Comparison of ENCODE assay signal across 8 cellular contexts in genomic region chrX:27838176-27838575, GRCh38. TPM values are rescaled to one million over a fixed set of nuclear protein-coding genes. Genes with fewer than 3 reads are reported as not detected.
"Had no signal": no experiment of that assay in that cellular context is flagged by ENCODE, and none has a peak within 500 bp of the region (broad histone marks: within the 10 kb centered on the region; RNA-seq: fewer than 3 reads in every experiment).

No MANE protein-coding gene starts in this region.

- H3K27me3 Mint-ChIP-seq: IgD-negative memory B cell had no signal

- DNase-seq: IMR-90, KBM-7 had no signal

- H3K4me3 Mint-ChIP-seq: IgD-negative memory B cell had no signal

- H3K27ac Mint-ChIP-seq: IgD-negative memory B cell had no signal

- H3K4me1 Mint-ChIP-seq: IgD-negative memory B cell had no signal

- H3K27ac ChIP-seq: HL-60 had no signal

- ATAC-seq: HepG2, K562 had no signal

- H3K4me3 ChIP-seq: K562 had no signal

- H3K36me3 Mint-ChIP-seq: IgD-negative memory B cell had no signal

RNA-seq across cellular contexts. Expression of gene MAGEB10, which starts 30.4 kb away (rescaled TPM):
- total RNA-seq: HepG2, HT-29, HT1080, IMR-90 had no signal
- polyA plus RNA-seq: HepG2, IgD-negative memory B cell, IMR-90 had no signal
